Comparison of ENCODE assay signal across 18 cellular contexts in genomic region chr3:46124216-46125143, GRCh38.
DNase-seq lines count a peak whose midpoint lies in the region; ATAC-seq and TF ChIP-seq lines count a peak whose summit lies in the region.
"Had no signal": no experiment of that assay in that cellular context is flagged by ENCODE, and none has a peak within 500 bp of the region (broad histone marks: within the 10 kb centered on the region; RNA-seq: fewer than 3 reads in every experiment).

No MANE protein-coding gene starts in this region.

- H3K27me3 ChIP-seq in right atrium auricular region (no peaks in the 10 kb centered on the region), muscle layer of duodenum (ENCODE audit: low read depth, low read length) (no peaks in the 10 kb centered on the region), aorta (ENCODE audit: control insufficient read depth in 1 of 2, insufficient read depth in 2 of 2, low read length in 1 of 2) (no peaks in the 10 kb centered on the region)
- H3K27me3 ChIP-seq: tibial nerve had no signal

- H3K9me3 ChIP-seq in right atrium auricular region, result no peaks in the 10 kb centered on the region
- no peaks in the 10 kb centered on the region for H3K9me3 ChIP-seq in muscle layer of duodenum (ENCODE audit: control insufficient read depth in 1 of 2, low read length in 2 of 2)
- H3K9me3 ChIP-seq in aorta (ENCODE audit: control insufficient read depth, low read length), result no peaks in the 10 kb centered on the region
- H3K9me3 ChIP-seq: tibial nerve had no signal

- H3K4me3 Mint-ChIP-seq in stimulated activated naive B cell treated with anti-CD40 and anti-IgM and Interleukin-4, amounts not matched to agents 10 μg/mL and 1 μg/mL and 100 μg/mL, for 72 hours, result no peak overlapping the region
- H3K4me3 Mint-ChIP-seq: activated naive CD8-positive, alpha-beta T cell; activated T-cell treated with anti-CD3 and anti-CD28 coated beads, Interleukin-2, amount 50 U/mL, for 24 hours had no signal

- H3K36me3 ChIP-seq in right atrium auricular region (no peaks in the 10 kb centered on the region), muscle layer of duodenum (ENCODE audit: control insufficient read depth in 1 of 2, insufficient read depth in 2 of 2, low read length in 2 of 2) (no peaks in the 10 kb centered on the region), aorta (ENCODE audit: control insufficient read depth in 1 of 2, insufficient read depth in 2 of 2, low read length in 1 of 2) (no peaks in the 10 kb centered on the region)
- H3K36me3 ChIP-seq: tibial nerve had no signal

- no peaks in the 10 kb centered on the region for H3K9me3 Mint-ChIP-seq in stimulated activated naive B cell treated with anti-CD40 and anti-IgM and Interleukin-4, amounts not matched to agents 10 μg/mL and 1 μg/mL and 100 μg/mL, for 72 hours
- H3K9me3 Mint-ChIP-seq: activated T-cell treated with anti-CD3 and anti-CD28 coated beads, Interleukin-2, amount 50 U/mL, for 24 hours had no signal

- H3K27ac ChIP-seq in right atrium auricular region (no peak overlapping the region), muscle layer of duodenum (ENCODE audit: low read length) (peak overlapping the region; percentile 6), aorta (ENCODE audit: low read depth in 1 of 2, low read length in 2 of 2) (no peak overlapping the region)
- H3K27ac ChIP-seq: VCaP had no signal

- ATAC-seq in Right ventricle myocardium superior (ENCODE audit: poor library complexity), result peak; percentile 84
- peak; percentile 80 for ATAC-seq in aorta (ENCODE audit: low FRiP score)
- ATAC-seq in HG03460 (IDR thresholded peaks at IDR 0.05; ENCODE audit: unreplicated experiment), result no peak
- no peak for ATAC-seq in stimulated activated naive B cell treated with anti-CD40 and anti-IgM and Interleukin-4, amounts not matched to agents 10 μg/mL and 1 μg/mL and 100 μg/mL, for 72 hours (replicated peaks)

- H3K4me3 ChIP-seq in right atrium auricular region, result no peak overlapping the region
- H3K4me3 ChIP-seq in muscle layer of duodenum (ENCODE audit: low read depth in 1 of 2, low read length in 2 of 2), result no peak overlapping the region
- no peak overlapping the region for H3K4me3 ChIP-seq in aorta (ENCODE audit: low read length in 2 of 2)
- H3K4me3 ChIP-seq: tibial nerve had no signal

- intact Hi-C loops in Right ventricle myocardium superior (cut with DNase I), result no loop called here
- intact Hi-C loops in aorta (cut with DNase I), result no loop called here

- no peaks in the 10 kb centered on the region for H3K36me3 Mint-ChIP-seq in stimulated activated naive B cell treated with anti-CD40 and anti-IgM and Interleukin-4, amounts not matched to agents 10 μg/mL and 1 μg/mL and 100 μg/mL, for 72 hours
- H3K36me3 Mint-ChIP-seq: activated naive CD8-positive, alpha-beta T cell had no signal

- H3K27me3 Mint-ChIP-seq in stimulated activated naive B cell treated with anti-CD40 and anti-IgM and Interleukin-4, amounts not matched to agents 10 μg/mL and 1 μg/mL and 100 μg/mL, for 72 hours, result peaks cover 6 to 26% of the 10 kb centered on the region in 2 donors

- H3K4me1 ChIP-seq in right atrium auricular region (no peaks in the 10 kb centered on the region), muscle layer of duodenum (ENCODE audit: control insufficient read depth in 1 of 2, insufficient read depth in 2 of 2, low read length in 2 of 2) (no peaks in the 10 kb centered on the region), aorta (ENCODE audit: control insufficient read depth in 1 of 2, insufficient read depth in 2 of 2, low read length in 2 of 2) (no peaks in the 10 kb centered on the region)

- TF ChIP-seq CTCF in right atrium auricular region (IDR thresholded peaks at IDR 0.05), result no peak

- 66 to 69% methylated on average over 6 of the region's 6 CpGs for WGBS in aorta, 2 donors

- no peak overlapping the region for H3K27ac Mint-ChIP-seq in stimulated activated naive B cell treated with anti-CD40 and anti-IgM and Interleukin-4, amounts not matched to agents 10 μg/mL and 1 μg/mL and 100 μg/mL, for 72 hours
- H3K27ac Mint-ChIP-seq: activated naive CD8-positive, alpha-beta T cell; activated T-cell treated with anti-CD3 and anti-CD28 coated beads, Interleukin-2, amount 50 U/mL, for 24 hours had no signal

- peaks cover 0 to 1% of the 10 kb centered on the region in 2 donors for H3K4me1 Mint-ChIP-seq in stimulated activated naive B cell treated with anti-CD40 and anti-IgM and Interleukin-4, amounts not matched to agents 10 μg/mL and 1 μg/mL and 100 μg/mL, for 72 hours

- DNase-seq in Right ventricle myocardium superior (no peak), right atrium auricular region (ENCODE audit: low spot score) (no peak), fibroblast of gingiva (ENCODE audit: low read depth) (peak; percentile 77), aorta (no peak), mucosa of gallbladder (ENCODE audit: low spot score) (no peak)
- DNase-seq in stimulated activated naive B cell treated with anti-CD40 and anti-IgM and Interleukin-4, amounts not matched to agents 10 μg/mL and 1 μg/mL and 100 μg/mL, for 72 hours, result no peak
- DNase-seq: activated CD4-positive, alpha-beta T cell treated with anti-CD3 and anti-CD28 coated beads, Interleukin-2, amount 50 U/mL, for 48 hours; activated T-cell treated with anti-CD3 and anti-CD28 coated beads, Interleukin-2, amount 50 U/mL, for 24 hours; DMS79; effector CD8-positive, alpha-beta T cell; midbrain; NCI-H1105; stimulated activated CD4-positive, alpha-beta T cell treated with anti-CD3 and anti-CD28 coated beads, Interleukin-4, amount 100 ng/mL, for 4 hours had no signal

Comparison
In these comparisons a context has a peak if more than half of its experiments do, and no peak if none do; other contexts are left out.
1. ATAC-seq: peak in Right ventricle myocardium superior (single experiment) and aorta (single experiment); none in HG03460 (single experiment) and stimulated activated naive B cell treated with anti-CD40 and anti-IgM and Interleukin-4, amounts not matched to agents 10 μg/mL and 1 μg/mL and 100 μg/mL, for 72 hours (0 of 2).